Comparison of ENCODE assay signal across 1 cellular context in the genomic region with DNA sequence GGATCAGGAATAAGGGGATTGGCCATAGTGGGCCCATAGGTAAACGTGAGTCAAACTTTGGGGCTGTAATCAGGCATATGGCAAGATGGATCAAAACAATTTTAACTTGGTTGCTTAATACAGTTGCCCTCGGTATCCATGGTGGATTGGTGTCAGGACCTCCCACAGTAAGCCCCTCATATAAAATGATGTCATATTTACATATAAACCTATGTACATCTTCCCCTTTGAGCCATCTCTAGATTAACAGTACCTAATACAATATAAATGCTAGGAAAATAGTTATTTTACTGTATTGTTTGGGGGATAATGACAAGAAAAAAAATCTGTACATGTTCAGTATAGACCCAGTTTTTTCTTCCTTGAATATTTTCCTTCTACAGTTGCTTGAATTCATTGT.
TF ChIP-seq lines count a peak whose summit lies in the region.

No MANE protein-coding gene starts in this region.

TF ChIP-seq in WTC11, 78 proteins besides CTCF, POLR2A, EP300 and RAD21 (continued from another document):
- TF ChIP-seq, protein P1, sequence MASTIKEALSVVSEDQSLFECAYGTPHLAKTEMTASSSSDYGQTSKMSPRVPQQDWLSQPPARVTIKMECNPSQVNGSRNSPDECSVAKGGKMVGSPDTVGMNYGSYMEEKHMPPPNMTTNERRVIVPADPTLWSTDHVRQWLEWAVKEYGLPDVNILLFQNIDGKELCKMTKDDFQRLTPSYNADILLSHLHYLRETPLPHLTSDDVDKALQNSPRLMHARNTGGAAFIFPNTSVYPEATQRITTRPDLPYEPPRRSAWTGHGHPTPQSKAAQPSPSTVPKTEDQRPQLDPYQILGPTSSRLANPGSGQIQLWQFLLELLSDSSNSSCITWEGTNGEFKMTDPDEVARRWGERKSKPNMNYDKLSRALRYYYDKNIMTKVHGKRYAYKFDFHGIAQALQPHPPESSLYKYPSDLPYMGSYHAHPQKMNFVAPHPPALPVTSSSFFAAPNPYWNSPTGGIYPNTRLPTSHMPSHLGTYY (CRISPR knock-in tag; IDR thresholded peaks at IDR 0.05) = no peak
- TF ChIP-seq, protein P2, sequence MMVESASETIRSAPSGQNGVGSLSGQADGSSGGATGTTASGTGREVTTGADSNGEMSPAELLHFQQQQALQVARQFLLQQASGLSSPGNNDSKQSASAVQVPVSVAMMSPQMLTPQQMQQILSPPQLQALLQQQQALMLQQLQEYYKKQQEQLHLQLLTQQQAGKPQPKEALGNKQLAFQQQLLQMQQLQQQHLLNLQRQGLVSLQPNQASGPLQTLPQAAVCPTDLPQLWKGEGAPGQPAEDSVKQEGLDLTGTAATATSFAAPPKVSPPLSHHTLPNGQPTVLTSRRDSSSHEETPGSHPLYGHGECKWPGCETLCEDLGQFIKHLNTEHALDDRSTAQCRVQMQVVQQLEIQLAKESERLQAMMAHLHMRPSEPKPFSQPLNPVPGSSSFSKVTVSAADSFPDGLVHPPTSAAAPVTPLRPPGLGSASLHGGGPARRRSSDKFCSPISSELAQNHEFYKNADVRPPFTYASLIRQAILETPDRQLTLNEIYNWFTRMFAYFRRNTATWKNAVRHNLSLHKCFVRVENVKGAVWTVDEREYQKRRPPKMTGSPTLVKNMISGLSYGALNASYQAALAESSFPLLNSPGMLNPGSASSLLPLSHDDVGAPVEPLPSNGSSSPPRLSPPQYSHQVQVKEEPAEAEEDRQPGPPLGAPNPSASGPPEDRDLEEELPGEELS (CRISPR knock-in tag; IDR thresholded peaks at IDR 0.05) = no peak
- TF ChIP-seq TEAD4 (CRISPR knock-in tag; IDR thresholded peaks at IDR 0.05) = no peak
